In the genomic region with DNA sequence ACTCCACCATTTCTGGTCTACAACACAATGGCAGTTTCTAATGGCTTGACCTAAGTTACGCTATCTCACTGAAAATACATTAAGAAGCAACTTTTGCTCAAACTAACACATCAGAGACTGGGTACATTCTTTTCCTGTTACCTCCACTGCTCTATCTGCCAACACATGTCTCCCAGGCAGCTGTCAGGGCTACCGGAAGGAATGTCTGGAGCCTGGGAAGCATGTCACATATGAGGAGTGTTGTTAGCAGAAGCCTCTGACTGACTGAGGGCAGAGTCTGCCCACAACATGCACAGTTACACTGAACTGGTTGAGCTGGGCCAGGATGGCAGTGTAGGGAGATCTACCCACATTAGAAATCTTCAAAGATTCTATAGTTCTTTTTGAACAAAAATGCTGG, we compare ENCODE assay signal across 19 cellular contexts.
DNase-seq lines count a peak whose midpoint lies in the region; ATAC-seq and TF ChIP-seq lines count a peak whose summit lies in the region.
"Had no signal": no experiment of that assay in that cellular context is flagged by ENCODE, and none has a peak within 500 bp of the region (broad histone marks: within the 10 kb centered on the region; RNA-seq: fewer than 3 reads in every experiment).

No MANE protein-coding gene starts in this region.

- H2BK15ac ChIP-seq in mesendoderm (replicated peaks; ENCODE audit: low read depth), result no peak overlapping the region

- peak; percentile 27 for DNase-seq in AG10803 (ENCODE audit: low read depth)
- no peak for DNase-seq in RWPE2 (ENCODE audit: low spot score)
- peak; percentile 23 for DNase-seq in fibroblast of mammary gland (ENCODE audit: low read depth)
- DNase-seq in mesendoderm, result peak; percentile 7
- no peak for DNase-seq in A172 (ENCODE audit: low spot score)
- no peak for DNase-seq in spleen
- no peak for DNase-seq in globus pallidus (ENCODE audit: low spot score)
- DNase-seq: 8988T, DMS153, H9, NCI-H1048, NCI-H2107, NCI-H226, NCI-H526 treated with DMSO at 0.1 percent for 48 hours, RPMI8226 had no signal

- no peak overlapping the region for H3K9ac ChIP-seq in mesendoderm (ENCODE audit: low read length)

- no peak overlapping the region for H3K4ac ChIP-seq in mesendoderm (ENCODE audit: low read depth, low read length)

- intact Hi-C loops in spleen (cut with DNase I; ENCODE audit: low total_unique reads), result no loop called here

- H3K9me3 ChIP-seq in RWPE2 (ENCODE audit: severe bottlenecking) (no peaks in the 10 kb centered on the region), spleen (peaks cover 0 to 19% (median 6%) of the 10 kb centered on the region in 8 donors)

- no CpG with 5 or more reads among the region's 2 CpGs for WGBS in mesendoderm (ENCODE audit: extremely low coverage, insufficient coverage, low lambda C conversion rate)
- WGBS in spleen, 5 donors, result 95 to 100% (median 97%) methylated on average over 2 of the region's 2 CpGs

- H3K4me3 ChIP-seq in AG10803 (ENCODE audit: low read length) (no peak overlapping the region), RWPE2 (ENCODE audit: severe bottlenecking) (no peak overlapping the region), fibroblast of mammary gland (ENCODE audit: control insufficient read depth, low read depth, low read length) (no peak overlapping the region), mesendoderm (ENCODE audit: low read length) (no peak overlapping the region), spleen (no peak overlapping the region)
- H3K4me3 ChIP-seq: GM12878, K562 had no signal

- H3K4me1 ChIP-seq in RWPE2 (ENCODE audit: insufficient read depth, poor library complexity, severe bottlenecking) (no peaks in the 10 kb centered on the region), mesendoderm (ENCODE audit: control insufficient read depth, low read depth, low read length) (no peaks in the 10 kb centered on the region), spleen (no peaks in the 10 kb centered on the region)

- H3K4me2 ChIP-seq in mesendoderm (ENCODE audit: low read length), result no peak overlapping the region

- H2BK5ac ChIP-seq in mesendoderm (ENCODE audit: low read length), result no peak overlapping the region

- H3K56ac ChIP-seq in mesendoderm (ENCODE audit: low read length), result no peak overlapping the region

- TF ChIP-seq CTCF in AG10803 (conservative IDR thresholded peaks at IDR 0.05; ENCODE audit: low read length), result no peak
- TF ChIP-seq CTCF in RWPE2 (IDR thresholded peaks at IDR 0.05; ENCODE audit: poor library complexity, severe bottlenecking), result no peak
- no peak for TF ChIP-seq CTCF in fibroblast of mammary gland (conservative IDR thresholded peaks at IDR 0.05; ENCODE audit: control insufficient read depth, insufficient read depth, low read depth, low read length)
- no peak for TF ChIP-seq CTCF in spleen (IDR thresholded peaks at IDR 0.05 in 8 of 11, conservative IDR thresholded peaks at IDR 0.05 in 3 of 11)

- TF ChIP-seq POLR2A in spleen (IDR thresholded peaks at IDR 0.05), result no peak

- H2BK120ac ChIP-seq in mesendoderm (ENCODE audit: low read depth, low read length), result no peak overlapping the region

- no peak overlapping the region for H3K18ac ChIP-seq in mesendoderm (ENCODE audit: low read length)

- no peak overlapping the region for H3K27ac ChIP-seq in RWPE2 (ENCODE audit: poor library complexity, severe bottlenecking)
- H3K27ac ChIP-seq in mesendoderm (ENCODE audit: low read depth, low read length), result no peak overlapping the region
- H3K27ac ChIP-seq in spleen, result no peak overlapping the region
- H3K27ac ChIP-seq: C4-2B had no signal

- H3K36me3 ChIP-seq in RWPE2 (ENCODE audit: low read depth) (no peaks in the 10 kb centered on the region), mesendoderm (ENCODE audit: control insufficient read depth, insufficient read depth, low read length) (no peaks in the 10 kb centered on the region), spleen (peaks cover 0 to 46% (median 0%) of the 10 kb centered on the region in 6 donors)

- H3K27me3 ChIP-seq in RWPE2 (ENCODE audit: insufficient read depth, poor library complexity, severe bottlenecking) (no peaks in the 10 kb centered on the region), mesendoderm (ENCODE audit: insufficient read depth, low read length, poor library complexity) (no peaks in the 10 kb centered on the region), spleen (replicated peaks in 1 of 7) (no peaks in the 10 kb centered on the region)

- ATAC-seq in RWPE2 (ENCODE audit: low read depth) (peak; percentile 27; the same call in 1 of the 3 replicates), GM21576 (IDR thresholded peaks at IDR 0.05; ENCODE audit: unreplicated experiment) (no peak)
- ATAC-seq: GM12878, K562 had no signal

- H3K23ac ChIP-seq in mesendoderm (ENCODE audit: low read length), result no peak overlapping the region

- no peak overlapping the region for H2AK5ac ChIP-seq in mesendoderm (ENCODE audit: low read length)

- no peak overlapping the region for H4K8ac ChIP-seq in mesendoderm (ENCODE audit: low read depth, low read length)

- H3K79me2 ChIP-seq in mesendoderm (ENCODE audit: control insufficient read depth, insufficient read depth, low read length), result no peaks in the 10 kb centered on the region

- no peaks in the 10 kb centered on the region for H3K79me1 ChIP-seq in mesendoderm (ENCODE audit: low read length)

- no peak overlapping the region for H4K5ac ChIP-seq in mesendoderm (ENCODE audit: low read length)

Comparison
In these comparisons a context has a peak if more than half of its experiments do, and no peak if none do; other contexts are left out.
1. DNase-seq: peak in AG10803 (single experiment), fibroblast of mammary gland (single experiment) and mesendoderm (single experiment); none in RWPE2 (single experiment), A172 (single experiment), spleen (single experiment) and globus pallidus (single experiment).